ENCODE assay signal across 9 cellular contexts in genomic region chr1:171984850-171985485, GRCh38.
DNase-seq lines count a peak whose midpoint lies in the region; ATAC-seq and TF ChIP-seq lines count a peak whose summit lies in the region.
"Had no signal": no experiment of that assay in that cellular context is flagged by ENCODE, and none has a peak within 500 bp of the region (broad histone marks: within the 10 kb centered on the region; RNA-seq: fewer than 3 reads in every experiment).

No MANE protein-coding gene starts in this region.

- no peaks in the 10 kb centered on the region for H3K27me3 Mint-ChIP-seq in MCF 10A (ENCODE audit: insufficient read depth, unreplicated experiment)

- H3K9me3 Mint-ChIP-seq in MCF 10A (ENCODE audit: unreplicated experiment), result no peaks in the 10 kb centered on the region

- BruUV-seq in MCF 10A (replicated peaks; lab: Mats Ljungman, UMichigan), result no TSS peak

- no peak overlapping the region for H3K27ac ChIP-seq in vagina
- H3K27ac ChIP-seq: SJCRH30 had no signal

- no peaks in the 10 kb centered on the region for H3K36me3 Mint-ChIP-seq in MCF 10A (ENCODE audit: insufficient read depth, unreplicated experiment)

- no peak overlapping the region for H3K4me3 ChIP-seq in vagina
- H3K4me3 ChIP-seq: SJCRH30 had no signal

- POLR2A ChIA-PET in MCF 10A (lab: Yijun Ruan, JAX), result interaction anchor here (0.8 to 4.7 kb wide), 3 partner anchors 184 to 243 kb away, joined by 3 to 54 read pairs (median 7); partner anchors contain the start of genes METTL13 and VAMP4

- no peak for ATAC-seq in GM21723 (IDR thresholded peaks at IDR 0.05; ENCODE audit: unreplicated experiment)

- H3K4me1 Mint-ChIP-seq in MCF 10A (ENCODE audit: insufficient read depth, unreplicated experiment), result no peaks in the 10 kb centered on the region

- CTCF ChIA-PET in MCF 10A (lab: Yijun Ruan, JAX), result interaction anchor here (0.5 to 19.8 kb wide), 72 partner anchors 14 to 1905 kb away, joined by 3 to 1502 read pairs (median 5); partner anchors contain the start of genes C1orf105, DNM3, METTL13 and MYOC

- H3K27me3 ChIP-seq in vagina, result no peaks in the 10 kb centered on the region
- H3K27me3 ChIP-seq: SJCRH30 had no signal

- TF ChIP-seq POLR2A in vagina (IDR thresholded peaks at IDR 0.05), result no peak

- peaks cover 0 to 5% of the 10 kb centered on the region in 2 donors for H3K36me3 ChIP-seq in vagina

- in situ Hi-C loops in Caki2 (cut with HindIII; ENCODE audit: low pct_unique_long_range_greater_than_20kb, low sequenced_read_pairs), result loop anchor here (25.0 kb wide), 1 partner anchor 348 kb away; no protein-coding TSS in a partner anchor

- H3K4me1 ChIP-seq in vagina, result no peaks in the 10 kb centered on the region
- H3K4me1 ChIP-seq: SJCRH30 had no signal

- H3K4me3 Mint-ChIP-seq in MCF 10A (ENCODE audit: unreplicated experiment), result no peak overlapping the region

- TF ChIP-seq CTCF in GM20000 (IDR thresholded peaks at IDR 0.05; ENCODE audit: extremely low read depth, missing control alignments) (peak; percentile 40), MCF 10A (IDR thresholded peaks at IDR 0.05; ENCODE audit: unreplicated experiment) (peak; percentile 85), vagina (IDR thresholded peaks at IDR 0.05) (peak; percentile 47 to 66 (median 65))

- H3K27ac Mint-ChIP-seq in MCF 10A (ENCODE audit: low read depth, unreplicated experiment), result no peak overlapping the region

- intact Hi-C loops in MCF 10A (cut with micrococcal nuclease) (loop anchor here (1.0 to 10.0 kb wide), 4 partner anchors 184 to 500 kb away; partner anchors contain the start of gene PRRC2C), vagina (cut with DNase I) (loop anchor here (5.0 kb wide), 1 partner anchor 183 kb away; no protein-coding TSS in a partner anchor)

- no peaks in the 10 kb centered on the region for H3K9me3 ChIP-seq in vagina
- H3K9me3 ChIP-seq: SJCRH30 had no signal

- DNase-seq in Caki2 (ENCODE audit: low read depth), result peak; percentile 34
- DNase-seq in GM20000 (ENCODE audit: low spot score), result peak; percentile 33
- peak; percentile 43 to 72 for DNase-seq in NCI-H446 (lab: John Stamatoyannopoulos, UW)
- DNase-seq in MCF 10A (ENCODE audit: unreplicated experiment), result peak; percentile 52
- peak; percentile 54 for DNase-seq in kidney tubule cell (ENCODE audit: low spot score)
- DNase-seq in vagina (ENCODE audit: extremely low spot score in 2 of 2), result no peak
- DNase-seq in effector CD8-positive, alpha-beta T cell (lab: John Stamatoyannopoulos, UW), result no peak

Comparison
In these comparisons a context has a peak if more than half of its experiments do, and no peak if none do; other contexts are left out.
1. DNase-seq: peak in Caki2 (single experiment), GM20000 (single experiment), NCI-H446 (2 of 2), MCF 10A (single experiment) and kidney tubule cell (single experiment); none in vagina (0 of 2) and effector CD8-positive, alpha-beta T cell (single experiment).
2. Peak in every context shown above with its lines, with median percentiles within 50 percentile points of each other: CTCF ChIP-seq.